In genomic region chr19:38046254-38047047, GRCh38 we compare ENCODE assay signal across 11 cellular contexts.
DNase-seq lines count a peak whose midpoint lies in the region; ATAC-seq, FAIRE-seq and TF ChIP-seq lines count a peak whose summit lies in the region.
"Had no signal": no experiment of that assay in that cellular context is flagged by ENCODE, and none has a peak within 500 bp of the region (broad histone marks: within the 10 kb centered on the region; RNA-seq: fewer than 3 reads in every experiment).

No MANE protein-coding gene starts in this region.

- no peak overlapping the region for H3K4me3 ChIP-seq in Loucy (ENCODE audit: low read length, poor library complexity, severe bottlenecking)
- H3K4me3 ChIP-seq in mucosa of rectum (ENCODE audit: low read length in 2 of 2) = no peak overlapping the region
- H3K4me3 ChIP-seq in tibial artery = no peak overlapping the region

- H4K20me1 ChIP-seq in Loucy (ENCODE audit: insufficient read depth, low read length, poor library complexity, severe bottlenecking) = no peaks in the 10 kb centered on the region

- H3K4me1 ChIP-seq in Loucy (ENCODE audit: insufficient read depth, low read length, poor library complexity, severe bottlenecking) (peaks cover 39% of the 10 kb centered on the region), mucosa of rectum (ENCODE audit: control insufficient read depth in 2 of 2, insufficient read depth in 2 of 2, low read length in 2 of 2) (peaks cover 0 to 16% of the 10 kb centered on the region in 2 donors), tibial artery (no peaks in the 10 kb centered on the region)

- intact Hi-C loops in tibial artery (cut with DNase I; ENCODE audit: low total_unique reads) = no loop called here

- peaks cover 5% of the 10 kb centered on the region; the same call in 1 of the 2 replicates for H3K79me2 ChIP-seq in Loucy (ENCODE audit: insufficient read depth, low read length)

- DNase-seq in GM12892 (ENCODE audit: insufficient read length) (peak; percentile 65), NCI-H2196 (lab: John Stamatoyannopoulos, UW; ENCODE audit: unreplicated experiment) (no peak), SIG-M5 treated with dmso at 0.1 percent for 504 hours (lab: John Stamatoyannopoulos, UW; ENCODE audit: unreplicated experiment) (no peak), tibial artery (no peak)
- DNase-seq: activated effector memory CD4-positive, alpha-beta T cell treated with anti-CD3 and anti-CD28 coated beads, Interleukin-2, amount 50 U/mL, for 16 hours; NCI-H2081 had no signal

- TF ChIP-seq CTCF in Loucy (conservative IDR thresholded peaks at IDR 0.05; ENCODE audit: low read length) (no peak), tibial artery (IDR thresholded peaks at IDR 0.05) (no peak)

- ATAC-seq in GM19452 (IDR thresholded peaks at IDR 0.05; ENCODE audit: unreplicated experiment) = peak; percentile 31
- no peak for ATAC-seq in GM18870 (IDR thresholded peaks at IDR 0.05; ENCODE audit: unreplicated experiment)

- FAIRE-seq in GM12892 (lab: Jason Lieb, UNC) = peak; percentile 95
- FAIRE-seq: endometrium had no signal

- peak; percentile 60 for TF ChIP-seq POLR2A in GM12892 (IDR thresholded peaks at IDR 0.05; ENCODE audit: low read depth, low read length)

- H2AFZ ChIP-seq in Loucy (ENCODE audit: low read length) = no peak overlapping the region

- H3K9me3 ChIP-seq in Loucy (ENCODE audit: insufficient read depth, low read depth, low read length) = no peaks in the 10 kb centered on the region
- H3K9me3 ChIP-seq in mucosa of rectum (ENCODE audit: control insufficient read depth in 2 of 2, low read length in 2 of 2) = no peaks in the 10 kb centered on the region
- no peaks in the 10 kb centered on the region for H3K9me3 ChIP-seq in tibial artery

- no peaks in the 10 kb centered on the region for H3K27me3 ChIP-seq in Loucy (ENCODE audit: insufficient read depth, low read length, poor library complexity, severe bottlenecking)
- H3K27me3 ChIP-seq in mucosa of rectum (ENCODE audit: control insufficient read depth in 2 of 2, insufficient read depth in 2 of 2, low read length in 2 of 2) = no peaks in the 10 kb centered on the region
- no peaks in the 10 kb centered on the region for H3K27me3 ChIP-seq in tibial artery

- no peaks in the 10 kb centered on the region for H3K36me3 ChIP-seq in Loucy (ENCODE audit: insufficient read depth, low read length)
- H3K36me3 ChIP-seq in mucosa of rectum (ENCODE audit: control insufficient read depth in 2 of 2, insufficient read depth in 2 of 2, low read length in 2 of 2) = peaks cover 6 to 8% of the 10 kb centered on the region in 2 donors
- H3K36me3 ChIP-seq in tibial artery = peaks cover 0 to 10% (median 0%) of the 10 kb centered on the region in 3 donors

- H3K9ac ChIP-seq in Loucy (ENCODE audit: low read depth, low read length, poor library complexity, severe bottlenecking) = peak overlapping the region; percentile 10
- H3K9ac ChIP-seq in mucosa of rectum (ENCODE audit: low read depth in 1 of 2, low read length in 2 of 2) = no peak overlapping the region

- H3K9me2 ChIP-seq in Loucy (replicated peaks; ENCODE audit: low read depth, low read length) = no peaks in the 10 kb centered on the region

- no peaks in the 10 kb centered on the region for H3F3A ChIP-seq in Loucy (ENCODE audit: low read depth)

- H3K4me2 ChIP-seq in Loucy (ENCODE audit: low read depth, low read length, poor library complexity, severe bottlenecking) = no peak overlapping the region

- peak overlapping the region; percentile 7 to 78 for H3K27ac ChIP-seq in mucosa of rectum (ENCODE audit: low read depth in 2 of 2, low read length in 2 of 2)
- H3K27ac ChIP-seq in tibial artery = no peak overlapping the region

Comparison
In these comparisons a context has a peak if more than half of its experiments do, and no peak if none do; other contexts are left out.
1. H3K27ac ChIP-seq: peak in mucosa of rectum (2 of 2); none in tibial artery (0 of 2).